8 cellular contexts compared by ENCODE assay signal in the genomic region with DNA sequence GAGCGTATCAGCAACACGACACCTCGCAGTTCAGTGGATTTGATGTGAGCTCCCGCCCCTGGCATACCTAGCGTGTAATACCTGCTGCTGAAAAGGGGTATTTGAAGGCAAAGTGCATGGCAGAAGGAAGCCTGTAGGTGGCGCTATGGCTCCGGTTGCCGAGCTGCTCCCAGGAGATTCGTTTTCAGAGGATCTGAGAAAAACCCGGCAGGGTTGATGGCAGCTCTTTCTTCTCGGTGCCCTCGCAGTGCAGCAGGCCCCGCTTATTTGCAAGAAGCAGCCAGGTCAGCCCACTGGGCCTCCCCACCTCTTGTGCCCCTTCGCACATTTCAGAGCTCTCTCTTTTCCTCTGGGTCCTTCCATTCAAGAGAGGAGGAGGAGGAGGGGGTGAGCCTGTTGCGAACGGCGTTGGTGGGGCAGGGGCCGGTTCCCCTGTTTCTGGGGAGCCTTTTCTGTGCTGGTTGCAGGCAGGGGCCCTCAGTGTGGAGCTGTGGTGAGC.
DNase-seq lines count a peak whose midpoint lies in the region; ATAC-seq and TF ChIP-seq lines count a peak whose summit lies in the region.

No MANE protein-coding gene starts in this region.

- WGBS in gastroesophageal sphincter (ENCODE audit: low coverage in 1 of 2), 2 donors: 0% methylated on average over 3 of the region's 18 CpGs; no CpG with 5 or more reads in 1 of the 2 donors
- WGBS in thyroid gland, 2 donors: 6 to 9% methylated on average over 17 of the region's 18 CpGs

- ATAC-seq in gastroesophageal sphincter: peak; percentile 46
- ATAC-seq in GM19035 (IDR thresholded peaks at IDR 0.05; ENCODE audit: unreplicated experiment): no peak

- H3K27me3 ChIP-seq in gastroesophageal sphincter (peaks cover 62% of the 10 kb centered on the region), thyroid gland (no peaks in the 10 kb centered on the region)

- no peaks in the 10 kb centered on the region for H3K36me3 Mint-ChIP-seq in osteocyte (ENCODE audit: unreplicated experiment)

- no peaks in the 10 kb centered on the region for H3K9me3 ChIP-seq in gastroesophageal sphincter
- H3K9me3 ChIP-seq in thyroid gland: no peaks in the 10 kb centered on the region

- no peak for TF ChIP-seq EP300 in gastroesophageal sphincter (IDR thresholded peaks at IDR 0.05)

- H3K4me1 ChIP-seq in gastroesophageal sphincter (peaks cover 0 to 12% (median 0%) of the 10 kb centered on the region in 3 donors), thyroid gland (peaks cover 0 to 7% of the 10 kb centered on the region in 2 donors)

- H3K27me3 Mint-ChIP-seq in osteocyte (ENCODE audit: unreplicated experiment): peaks cover 80% of the 10 kb centered on the region

- TF ChIP-seq POLR2A in gastroesophageal sphincter (IDR thresholded peaks at IDR 0.05) (no peak), thyroid gland (IDR thresholded peaks at IDR 0.05) (no peak)

- H3K9me3 Mint-ChIP-seq in osteocyte (ENCODE audit: unreplicated experiment): no peaks in the 10 kb centered on the region

- H3K4me3 ChIP-seq in gastroesophageal sphincter (peak overlapping the region in 1 of 2 donors; percentile 23), thyroid gland (replicated peaks in 1 of 3) (no peak overlapping the region)

- H3K36me3 ChIP-seq in gastroesophageal sphincter: no peaks in the 10 kb centered on the region
- no peaks in the 10 kb centered on the region for H3K36me3 ChIP-seq in thyroid gland

- H3K4me3 Mint-ChIP-seq in osteocyte (ENCODE audit: unreplicated experiment): no peak overlapping the region

- H3K27ac ChIP-seq in gastroesophageal sphincter (no peak overlapping the region), thyroid gland (no peak overlapping the region)

- intact Hi-C loops in thyroid gland (cut with DNase I): loop anchor here (10.0 kb wide), 2 partner anchors 284 to 404 kb away; no protein-coding TSS in a partner anchor

- DNase-seq in LoVo (ENCODE audit: low spot score) (peak; percentile 35), RKO (ENCODE audit: low spot score) (peak; percentile 62), osteocyte (ENCODE audit: extremely low spot score, unreplicated experiment) (peak; percentile 89), thyroid gland (peak; percentile 77 to 79)
- DNase-seq in activated effector memory CD4-positive, alpha-beta T cell treated with anti-CD3 and anti-CD28 coated beads, Interleukin-2, amount 50 U/mL, for 16 hours: peak; percentile 88

- no peak overlapping the region for H3K27ac Mint-ChIP-seq in osteocyte (ENCODE audit: unreplicated experiment)

- TF ChIP-seq CTCF in GM12873 (IDR thresholded peaks at IDR 0.05; ENCODE audit: insufficient read depth, low read depth, low read length, missing control alignments) (peak; percentile 95), gastroesophageal sphincter (IDR thresholded peaks at IDR 0.05) (peak; percentile 52 to 87 (median 70)), osteocyte (IDR thresholded peaks at IDR 0.05) (peak; percentile 95), thyroid gland (IDR thresholded peaks at IDR 0.05) (peak; percentile 74 to 98 (median 88))

- no peaks in the 10 kb centered on the region for H3K4me1 Mint-ChIP-seq in osteocyte (ENCODE audit: unreplicated experiment)

Comparison
In these comparisons a context has a peak if more than half of its experiments do, and no peak if none do; other contexts are left out.
1. DNase-seq: peak in every context shown above with its lines; median percentile 89 in osteocyte; 88 in activated effector memory CD4-positive, alpha-beta T cell treated with anti-CD3 and anti-CD28 coated beads, Interleukin-2, amount 50 U/mL, for 16 hours; 78 in thyroid gland; 62 in RKO; 35 in LoVo.